Comparison of ENCODE assay signal across 8 cellular contexts in genomic region chr3:30655187-30655812, GRCh38. TPM values are rescaled to one million over a fixed set of nuclear protein-coding genes. Genes with fewer than 3 reads are reported as not detected.
DNase-seq lines count a peak whose midpoint lies in the region; ATAC-seq and TF ChIP-seq lines count a peak whose summit lies in the region.

No MANE protein-coding gene starts in this region.

- DNase-seq in activated CD8-positive, alpha-beta T cell treated with anti-CD3 and anti-CD28 coated beads for 36 hours, result peak; percentile 65
- no peak for DNase-seq in left lobe of liver (ENCODE audit: low spot score)
- DNase-seq in NCI-H1105 treated with DMSO at 0.1 percent for 48 hours (lab: John Stamatoyannopoulos, UW), result no peak
- no peak for DNase-seq in HT-29 (ENCODE audit: low spot score)
- DNase-seq in HEK293T (ENCODE audit: extremely low spot score), result no peak
- no peak for DNase-seq in stimulated activated CD4-positive, alpha-beta T cell treated with anti-CD3 and anti-CD28 coated beads, Interleukin-4, amount 100 ng/mL, for 1 hour

- H3K4me3 Mint-ChIP-seq in activated CD8-positive, alpha-beta T cell treated with anti-CD3 and anti-CD28 coated beads for 36 hours, result peak overlapping the region; percentile 31

- POLR2A ChIA-PET in activated CD8-positive, alpha-beta T cell treated with anti-CD3 and anti-CD28 coated beads for 36 hours (lab: Charles Lee), result interaction anchor here (0.6 to 8.6 kb wide), 20 partner anchors 9 to 878 kb away, joined by 3 to 173 read pairs (median 6); partner anchors contain the start of genes STT3B and TGFBR2
- POLR2A ChIA-PET in HEK293T (lab: Yijun Ruan, JAX), result no interaction called here

- peak overlapping the region; percentile 98 for H3K27ac Mint-ChIP-seq in activated CD8-positive, alpha-beta T cell treated with anti-CD3 and anti-CD28 coated beads for 36 hours

- H3K27me3 Mint-ChIP-seq in activated CD8-positive, alpha-beta T cell treated with anti-CD3 and anti-CD28 coated beads for 36 hours, result no peaks in the 10 kb centered on the region

- no peaks in the 10 kb centered on the region for H3K9me3 Mint-ChIP-seq in activated CD8-positive, alpha-beta T cell treated with anti-CD3 and anti-CD28 coated beads for 36 hours

- H3K36me3 Mint-ChIP-seq in activated CD8-positive, alpha-beta T cell treated with anti-CD3 and anti-CD28 coated beads for 36 hours (ENCODE audit: low read depth), result peaks cover 91% of the 10 kb centered on the region

- H3K4me1 Mint-ChIP-seq in activated CD8-positive, alpha-beta T cell treated with anti-CD3 and anti-CD28 coated beads for 36 hours (ENCODE audit: low read depth), result peaks cover 100% of the 10 kb centered on the region

- intact Hi-C loops in activated CD8-positive, alpha-beta T cell treated with anti-CD3 and anti-CD28 coated beads for 36 hours (cut with micrococcal nuclease), result loop anchor here (2.0 to 5.0 kb wide), 2 partner anchors 14 to 37 kb away; no protein-coding TSS in a partner anchor

- no peak for TF ChIP-seq CTCF in activated CD8-positive, alpha-beta T cell treated with anti-CD3 and anti-CD28 coated beads for 36 hours (IDR thresholded peaks at IDR 0.05)

- CTCF ChIA-PET in activated CD8-positive, alpha-beta T cell treated with anti-CD3 and anti-CD28 coated beads for 36 hours (lab: Charles Lee), result interaction anchor here (0.9 to 5.5 kb wide), 8 partner anchors 9 to 44 kb away, joined by 3 to 26 read pairs (median 4); no protein-coding TSS in a partner anchor
- CTCF ChIA-PET in HEK293T (lab: Yijun Ruan, JAX), result interaction anchor here (0.6 to 0.9 kb wide), 2 partner anchors 49 to 1987 kb away, joined by 3 read pairs; partner anchors contain the start of gene TGFBR2

- peak; percentile 46 for ATAC-seq in GM18502 (IDR thresholded peaks at IDR 0.05; ENCODE audit: poor library complexity, unreplicated experiment)
- ATAC-seq in HG03175 (IDR thresholded peaks at IDR 0.05; ENCODE audit: unreplicated experiment), result peak; percentile 45
- peak; percentile 45 for ATAC-seq in activated CD8-positive, alpha-beta T cell treated with anti-CD3 and anti-CD28 coated beads for 36 hours
- peak; percentile 38 for ATAC-seq in left lobe of liver

TF ChIP-seq in HEK293T, 16 proteins besides CTCF, POLR2A, EP300 and RAD21:
- no peak for TF ChIP-seq FOXK2 (IDR thresholded peaks at IDR 0.05)
- TF ChIP-seq LEF1 (IDR thresholded peaks at IDR 0.05; ENCODE audit: borderline replicate concordance), result no peak
- TF ChIP-seq NFRKB (IDR thresholded peaks at IDR 0.05), result no peak
- no peak for TF ChIP-seq TARDBP (IDR thresholded peaks at IDR 0.05)
- TF ChIP-seq PKNOX1 (IDR thresholded peaks at IDR 0.05), result no peak
- TF ChIP-seq SUZ12 (IDR thresholded peaks at IDR 0.05), result no peak
- no peak for TF ChIP-seq CTBP1 (IDR thresholded peaks at IDR 0.05; ENCODE audit: borderline replicate concordance)
- TF ChIP-seq BHLHE40 (IDR thresholded peaks at IDR 0.05; ENCODE audit: borderline replicate concordance), result no peak
TF ChIP-seq in HEK293T: peak in this region for 0.

RNA-seq across cellular contexts. Expression of gene TGFBR2, which starts 48.9 kb away (rescaled TPM):
- 10 to 100 TPM; 49.1 to 50.0 TPM for total RNA-seq in activated CD8-positive, alpha-beta T cell treated with anti-CD3 and anti-CD28 coated beads for 36 hours
- total RNA-seq in left lobe of liver, result 26.9 TPM
- total RNA-seq in HT-29 (2014; rRNA removed; shearing (Covaris generic)), result 42.2 and 42.9 TPM in 2 replicates
